ENCODE assay signal across 16 cellular contexts in genomic region chr2:28603821-28604220, GRCh38.
"Had no signal": no experiment of that assay in that cellular context is flagged by ENCODE, and none has a peak within 500 bp of the region (broad histone marks: within the 10 kb centered on the region; RNA-seq: fewer than 3 reads in every experiment).

No MANE protein-coding gene starts in this region.

- H3K36me3 ChIP-seq: adrenal gland, thoracic aorta, vagina had no signal

- H3K36me3 Mint-ChIP-seq: natural killer cell had no signal

- H3K27me3 ChIP-seq: adrenal gland, vagina had no signal

- H3K4me3 Mint-ChIP-seq: natural killer cell; stimulated activated naive CD8-positive, alpha-beta T cell treated with anti-CD3 and anti-CD28 coated beads, Interleukin-15, amount 100 ng/mL, for 72 hours had no signal

- H3K9me3 ChIP-seq: adrenal gland, mucosa of descending colon, thoracic aorta, vagina had no signal

- H3K4me3 ChIP-seq: adrenal gland, mucosa of descending colon, thoracic aorta, vagina had no signal

- H3K27me3 Mint-ChIP-seq: stimulated activated naive CD8-positive, alpha-beta T cell treated with anti-CD3 and anti-CD28 coated beads, Interleukin-15, amount 100 ng/mL, for 72 hours had no signal

- ATAC-seq: left cardiac atrium; natural killer cell; sciatic nerve; stimulated activated naive CD8-positive, alpha-beta T cell treated with anti-CD3 and anti-CD28 coated beads, Interleukin-15, amount 100 ng/mL, for 72 hours had no signal

- H3K9me3 Mint-ChIP-seq: natural killer cell; stimulated activated naive CD8-positive, alpha-beta T cell treated with anti-CD3 and anti-CD28 coated beads, Interleukin-15, amount 100 ng/mL, for 72 hours had no signal

- DNase-seq: activated CD4-positive, alpha-beta T cell treated with anti-CD3 and anti-CD28 coated beads, Interleukin-2, amount 50 U/mL, for 1 hour; activated naive CD4-positive, alpha-beta T cell treated with anti-CD3 and anti-CD28 coated beads, Interleukin-2, amount 50 U/mL, for 16 hours; adrenal gland; cerebellar nuclear complex; foreskin melanocyte; head of caudate nucleus; mucosa of descending colon; natural killer cell; occipital lobe; stimulated activated CD4-positive, alpha-beta T cell treated with anti-CD3 and anti-CD28 coated beads, Interleukin-12 subunit alpha, Interleukin-12 subunit beta, amount 100 ng/mL, for 4 hours; stimulated activated CD4-positive, alpha-beta T cell treated with anti-CD3 and anti-CD28 coated beads, Interleukin-4, amount 100 ng/mL, for 1 hour; stimulated activated naive CD8-positive, alpha-beta T cell treated with anti-CD3 and anti-CD28 coated beads, Interleukin-15, amount 100 ng/mL, for 72 hours had no signal

- H3K27ac ChIP-seq: thoracic aorta, vagina had no signal
